In the genomic region with DNA sequence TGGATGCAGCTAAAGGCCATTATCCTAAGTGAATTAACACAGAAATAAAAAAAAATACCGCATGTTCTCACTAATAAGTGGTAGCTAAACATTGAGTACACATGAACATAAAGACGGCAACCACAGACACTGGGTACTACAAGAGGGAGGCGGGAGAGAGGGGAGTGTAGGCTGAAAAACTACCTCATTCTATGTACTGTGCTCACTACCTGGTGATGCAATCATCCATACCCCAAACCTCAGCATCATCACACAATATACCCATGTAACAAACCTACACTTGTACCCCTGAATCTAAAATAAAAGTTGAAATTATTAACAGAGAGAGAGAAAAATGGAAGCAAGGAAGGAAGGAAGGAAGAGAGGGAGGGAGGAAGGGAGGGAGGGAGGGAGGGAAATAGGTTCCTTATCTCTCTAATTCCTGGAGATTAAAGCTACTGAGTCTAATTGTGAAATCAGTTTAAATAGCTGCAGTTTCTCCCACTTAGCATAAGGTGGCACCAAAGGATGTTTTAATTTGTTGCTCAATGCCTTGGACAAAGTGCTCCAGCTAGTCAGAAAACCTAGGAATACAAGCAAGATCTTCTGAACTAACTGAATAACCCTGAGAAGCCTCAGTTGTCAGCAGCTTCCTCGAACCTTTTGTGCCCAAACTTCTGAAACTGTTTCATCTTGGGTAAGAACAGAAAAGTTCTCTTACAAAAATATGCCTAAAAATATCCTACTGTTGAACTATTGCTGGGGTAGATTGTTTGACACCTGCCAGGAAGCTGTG, we compare ENCODE assay signal across 8 cellular contexts.
DNase-seq lines count a peak whose midpoint lies in the region; ATAC-seq, FAIRE-seq and TF ChIP-seq lines count a peak whose summit lies in the region.

No MANE protein-coding gene starts in this region.

- H3K9me1 ChIP-seq in K562 (ENCODE audit: control insufficient read depth, insufficient read depth, low read length), result no peaks in the 10 kb centered on the region

- peak overlapping the region; percentile 5; the same call in 1 of the 2 replicates for H3K27ac ChIP-seq in HL-60 (replicated peaks)
- peak overlapping the region; percentile 47; the same call in 1 of the 3 replicates for H3K27ac ChIP-seq in K562 (ENCODE audit: extremely low read depth, low read depth, low read length)
- no peak overlapping the region for H3K27ac ChIP-seq in kidney (ENCODE audit: low read depth in 2 of 2, low read length in 2 of 2)
- no peak overlapping the region for H3K27ac ChIP-seq in testis

- peak; percentile 74 for DNase-seq in DMS153 (lab: John Stamatoyannopoulos, UW)
- peak; percentile 68 to 83 for DNase-seq in HL-60 (ENCODE audit: low read depth in 1 of 2, low spot score in 1 of 2)
- DNase-seq in NCI-H526 treated with DMSO at 0.1 percent for 48 hours (lab: John Stamatoyannopoulos, UW), result peak; percentile 50
- peak in 2 of 4 experiments; percentile 62 to 81 for DNase-seq in K562 (ENCODE audit: extremely low read depth in 1 of 4, low spot score in 3 of 4)
- DNase-seq in kidney, result no peak
- DNase-seq in testis, result no peak
- DNase-seq in activated CD4-positive, alpha-beta T cell treated with anti-CD3 and anti-CD28 coated beads, Interleukin-2, amount 50 U/mL, for 1 hour, result no peak

- intact Hi-C loops in K562 (cut with micrococcal nuclease), result loop anchor here (1.0 to 5.0 kb wide), 5 partner anchors 124 to 673 kb away; no protein-coding TSS in a partner anchor
- intact Hi-C loops in kidney (cut with DNase I), result loop anchor here (5.0 kb wide), 1 partner anchor 123 kb away; no protein-coding TSS in a partner anchor
- intact Hi-C loops in testis (cut with DNase I; ENCODE audit: low total_unique reads), result no loop called here

- peak overlapping the region in 1 of 2 experiments; percentile 11; a peak in 2 of 4 replicates for H3K9ac ChIP-seq in K562 (ENCODE audit: insufficient read depth in 1 of 2, low read depth in 2 of 2, low read length in 2 of 2)
- no peak overlapping the region for H3K9ac ChIP-seq in kidney (ENCODE audit: low read length in 2 of 2)

- H3K4me2 ChIP-seq in K562 (ENCODE audit: insufficient read depth, low read length), result no peak overlapping the region

- no peaks in the 10 kb centered on the region for H3K27me3 ChIP-seq in HL-60 (ENCODE audit: insufficient read depth, poor library complexity, severe bottlenecking)
- H3K27me3 ChIP-seq in K562 (ENCODE audit: control insufficient read depth in 2 of 2, insufficient read depth in 2 of 2, low read length in 2 of 2), result no peaks in the 10 kb centered on the region
- no peaks in the 10 kb centered on the region for H3K27me3 ChIP-seq in testis

- H3K4me1 ChIP-seq in K562 (replicated peaks in 1 of 2; ENCODE audit: control insufficient read depth in 2 of 2, insufficient read depth in 2 of 2, low read length in 2 of 2), result peaks cover 3 to 35% of the 10 kb centered on the region in 2 experiments
- H3K4me1 ChIP-seq in kidney (ENCODE audit: control insufficient read depth in 1 of 2, insufficient read depth in 1 of 2, low read depth in 1 of 2, low read length in 2 of 2), result peaks cover 3 to 7% of the 10 kb centered on the region in 2 donors
- no peaks in the 10 kb centered on the region for H3K4me1 ChIP-seq in testis

- CTCF ChIA-PET in K562 (lab: Yijun Ruan, JAX; ENCODE audit: low intra/inter-chr PET ratio), result interaction anchor here (0.5 to 2.5 kb wide), 4 partner anchors 14 to 668 kb away, joined by 3 to 20 read pairs (median 8); no protein-coding TSS in a partner anchor

- H4K20me1 ChIP-seq in K562 (replicated peaks; ENCODE audit: control insufficient read depth, insufficient read depth, low read length), result no peaks in the 10 kb centered on the region

- H2AFZ ChIP-seq in K562 (ENCODE audit: low read depth, low read length), result peak overlapping the region; percentile 11; the same call in 1 of the 2 replicates

- TF ChIP-seq CTCF in HL-60 (IDR thresholded peaks at IDR 0.05; ENCODE audit: insufficient read depth, low read length) (peak; percentile 53), K562 (IDR thresholded peaks at IDR 0.05 in 2 of 3, conservative IDR thresholded peaks at IDR 0.05 in 1 of 3; ENCODE audit: insufficient read depth in 2 of 3, low read depth in 1 of 3, low read length in 3 of 3) (peak; percentile 61 to 88 (median 63); a peak in 5 of 6 replicates), kidney (IDR thresholded peaks at IDR 0.05; ENCODE audit: borderline replicate concordance, extremely low read depth, insufficient read depth) (peak; percentile 74), testis (IDR thresholded peaks at IDR 0.05) (peak; percentile 43 to 62 (median 46))

- H3K79me2 ChIP-seq in K562 (ENCODE audit: control insufficient read depth, insufficient read depth, low read length), result no peaks in the 10 kb centered on the region

- H3K9me3 ChIP-seq in K562 (replicated peaks; ENCODE audit: control insufficient read depth, insufficient read depth, low read depth, low read length) (no peaks in the 10 kb centered on the region), kidney (ENCODE audit: control insufficient read depth in 1 of 2, low read length in 2 of 2) (no peaks in the 10 kb centered on the region), testis (no peaks in the 10 kb centered on the region)

- BruUV-seq in K562 (replicated peaks; lab: Mats Ljungman, UMichigan), result no TSS peak

- POLR2A ChIA-PET in K562 (lab: Yijun Ruan, JAX), result interaction anchor here (0.6 to 0.8 kb wide), 2 partner anchors 13 to 49 kb away, joined by 3 read pairs; no protein-coding TSS in a partner anchor

- TF ChIP-seq RAD21 in K562 (CRISPR knock-in tag; conservative IDR thresholded peaks at IDR 0.05 in 1 of 2, IDR thresholded peaks at IDR 0.05 in 1 of 2), result peak; percentile 88 to 91

- H3K36me3 ChIP-seq in K562 (ENCODE audit: control insufficient read depth, insufficient read depth, low read length), result no peaks in the 10 kb centered on the region
- H3K36me3 ChIP-seq in kidney (ENCODE audit: control insufficient read depth in 1 of 2, insufficient read depth in 2 of 2, low read length in 2 of 2), result no peaks in the 10 kb centered on the region
- no peaks in the 10 kb centered on the region for H3K36me3 ChIP-seq in testis (ENCODE audit: low read depth, missing control alignments)

- ATAC-seq in GM19455 (IDR thresholded peaks at IDR 0.05; ENCODE audit: unreplicated experiment) (peak; percentile 42), K562 (peak; percentile 68)

- in situ Hi-C loops in K562 (cut with MboI), result loop anchor here (5.0 kb wide), 1 partner anchor 128 kb away; no protein-coding TSS in a partner anchor

- H3K4me3 ChIP-seq in HL-60 (replicated peaks; ENCODE audit: insufficient read depth, low read length) (no peak overlapping the region), K562 (no peak overlapping the region), kidney (ENCODE audit: low read length in 2 of 2) (no peak overlapping the region), testis (no peak overlapping the region)

- 29% methylated on average over 4 of the region's 4 CpGs for WGBS in K562 (ENCODE audit: insufficient coverage, low coverage, missing lambda C conversion rate)
- 47 to 62% methylated on average over 4 of the region's 4 CpGs for WGBS in testis, 2 donors

- TF ChIP-seq EP300 in K562 (IDR thresholded peaks at IDR 0.05; ENCODE audit: low read length), result 0 out of 2 replicates have a peak, but pooled peaks have one; percentile 1

- TF ChIP-seq POLR2A in K562 (conservative IDR thresholded peaks at IDR 0.05), result no peak
- TF ChIP-seq POLR2A in testis (IDR thresholded peaks at IDR 0.05), result no peak

- FAIRE-seq in K562 (lab: Jason Lieb, UNC) (peak; percentile 90), kidney (lab: Jason Lieb, UNC) (peak; percentile 15)

TF ChIP-seq in K562, 482 proteins besides CTCF, POLR2A, EP300 and RAD21 (continues in another document):
- TF ChIP-seq RCOR1 (IDR thresholded peaks at IDR 0.05; ENCODE audit: borderline replicate concordance in 1 of 2, low read depth in 2 of 2, low read length in 2 of 2) (no peak), ARID3A (IDR thresholded peaks at IDR 0.05; ENCODE audit: borderline replicate concordance, low read depth, low read length) (peak; percentile 76; the same call in 1 of the 2 replicates), HMBOX1 (IDR thresholded peaks at IDR 0.05) (peak; percentile 85), ATF3 (IDR thresholded peaks at IDR 0.05) (peak; percentile 92), ATF3 (CRISPR knock-in tag; conservative IDR thresholded peaks at IDR 0.05) (no peak), DMBX1 (CRISPR knock-in tag; IDR thresholded peaks at IDR 0.05; ENCODE audit: borderline replicate concordance) (no peak), CEBPB (tag; IDR thresholded peaks at IDR 0.05) (peak; percentile 89)

Comparison
In these comparisons a context has a peak if more than half of its experiments do, and no peak if none do; other contexts are left out.
1. DNase-seq: peak in DMS153 (single experiment), HL-60 (2 of 2) and NCI-H526 treated with DMSO at 0.1 percent for 48 hours (single experiment); none in kidney (single experiment), testis (single experiment) and activated CD4-positive, alpha-beta T cell treated with anti-CD3 and anti-CD28 coated beads, Interleukin-2, amount 50 U/mL, for 1 hour (single experiment).
2. H3K27ac ChIP-seq: peak in HL-60 (single experiment) and K562 (single experiment); none in kidney (0 of 2) and testis (0 of 2).
3. Peak in every context shown above with its lines, with median percentiles within 50 percentile points of each other: CTCF ChIP-seq.